8 cellular contexts compared by ENCODE assay signal in the genomic region with DNA sequence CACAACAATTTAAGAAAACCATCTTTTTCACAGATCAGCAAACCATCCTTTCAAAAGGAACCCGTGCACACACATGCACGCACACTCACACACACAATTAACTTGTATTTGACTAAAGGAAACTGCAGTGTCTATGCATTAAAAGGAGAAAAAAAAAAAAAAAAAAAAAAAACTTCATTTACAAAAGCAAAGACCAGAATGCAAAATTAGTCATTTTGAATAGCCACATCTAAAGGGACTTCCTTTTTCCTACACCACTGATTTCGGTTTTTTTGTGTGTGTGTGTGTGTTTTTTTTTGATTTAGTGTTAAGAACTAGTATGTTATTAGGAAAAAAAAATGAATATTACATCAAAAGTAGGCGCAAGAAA. TPM values are rescaled to one million over a fixed set of nuclear protein-coding genes. Genes with fewer than 3 reads are reported as not detected.
DNase-seq lines count a peak whose midpoint lies in the region; ATAC-seq, FAIRE-seq and TF ChIP-seq lines count a peak whose summit lies in the region.

No MANE protein-coding gene starts in this region.

- in situ Hi-C loops in gastrocnemius medialis (cut with MboI; ENCODE audit: low sequenced_read_pairs in 4 of 4): no loop called here

- no peak for FAIRE-seq in GM12891 (lab: Jason Lieb, UNC)

- DNase-seq in GM12891 (ENCODE audit: insufficient read length, low spot score) (no peak), NOMO-1 treated with dmso at 0.1 percent for 144 hours (lab: John Stamatoyannopoulos, UW; ENCODE audit: unreplicated experiment) (peak; percentile 5), epithelial cell of esophagus (ENCODE audit: low read depth) (no peak), gastrocnemius medialis (no peak), SW 1271 (lab: John Stamatoyannopoulos, UW) (no peak), NCI-H82 treated with DMSO at 0.1 percent for 48 hours (lab: John Stamatoyannopoulos, UW; ENCODE audit: unreplicated experiment) (no peak), NCI-H510A treated with DMSO at 0.1 percent for 48 hours (lab: John Stamatoyannopoulos, UW) (no peak)

- TF ChIP-seq CTCF in epithelial cell of esophagus (IDR thresholded peaks at IDR 0.05; ENCODE audit: insufficient read depth, low read depth, low read length, missing control alignments) (no peak), gastrocnemius medialis (IDR thresholded peaks at IDR 0.05 in 4 of 5, conservative IDR thresholded peaks at IDR 0.05 in 1 of 5) (no peak)

- H3K27ac ChIP-seq in gastrocnemius medialis: peak overlapping the region; percentile 96 to 100 (median 97)

- H3K4me3 ChIP-seq in epithelial cell of esophagus (ENCODE audit: low read length) (peak overlapping the region; percentile 47), gastrocnemius medialis (peak overlapping the region in 2 of 4 donors; percentile 20 to 43)

- no peaks in the 10 kb centered on the region for H3K27me3 ChIP-seq in gastrocnemius medialis

- peaks cover 82 to 86% of the 10 kb centered on the region in 2 donors for H3K4me1 ChIP-seq in gastrocnemius medialis

- H3K9me3 ChIP-seq in gastrocnemius medialis: no peaks in the 10 kb centered on the region

- intact Hi-C loops in gastrocnemius medialis (cut with DNase I; ENCODE audit: low total_unique reads): loop anchor here (5.0 kb wide), 1 partner anchor 1522 kb away; no protein-coding TSS in a partner anchor

- TF ChIP-seq POLR2A in GM12891 (IDR thresholded peaks at IDR 0.05; ENCODE audit: low read depth, low read length) (no peak), gastrocnemius medialis (IDR thresholded peaks at IDR 0.05) (no peak)

- ATAC-seq in gastrocnemius medialis (no peak), GM19455 (IDR thresholded peaks at IDR 0.05; ENCODE audit: unreplicated experiment) (no peak)

- H3K36me3 ChIP-seq in gastrocnemius medialis: peaks cover 0 to 7% of the 10 kb centered on the region in 2 donors

TF ChIP-seq in GM12891, 5 proteins besides CTCF, POLR2A, EP300 and RAD21:
- TF ChIP-seq PAX5 (IDR thresholded peaks at IDR 0.05; ENCODE audit: insufficient read depth, low read length, severe bottlenecking) (no peak), SPI1 (IDR thresholded peaks at IDR 0.05; ENCODE audit: low read depth, low read length) (peak; percentile 85)

RNA-seq across cellular contexts. Expression of gene ZMYND8, which starts 6.3 kb away (rescaled TPM):
- 14.5 TPM for polyA plus RNA-seq in GM12891 (2012; ENCODE audit: low read depth, missing spikeins)
- total RNA-seq in gastrocnemius medialis: 10 to 100 TPM; 15.1 to 32.2 (median 19.7) TPM
